In genomic region chr10:15824498-15824897, GRCh38 we compare ENCODE assay signal across 8 cellular contexts. TPM values are rescaled to one million over a fixed set of nuclear protein-coding genes. Genes with fewer than 3 reads are reported as not detected.
DNase-seq lines count a peak whose midpoint lies in the region; ATAC-seq, FAIRE-seq and TF ChIP-seq lines count a peak whose summit lies in the region.

No MANE protein-coding gene starts in this region.

- peaks cover 0 to 21% of the 10 kb centered on the region in 2 donors for H3K4me1 ChIP-seq in ascending aorta
- no peaks in the 10 kb centered on the region for H3K4me1 ChIP-seq in left lung

- H3K27ac ChIP-seq in ascending aorta (no peak overlapping the region), left lung (no peak overlapping the region)

- peak; percentile 47 for FAIRE-seq in GM18507 (lab: Jason Lieb, UNC)

- H3K36me3 ChIP-seq in ascending aorta (peaks cover 0 to under 1% of the 10 kb centered on the region in 2 donors), left lung (peaks cover 0 to 47% of the 10 kb centered on the region in 2 donors)

- H3K9me3 ChIP-seq in ascending aorta (no peaks in the 10 kb centered on the region), left lung (no peaks in the 10 kb centered on the region)

- DNase-seq in AG20443 (ENCODE audit: low spot score) (peak; percentile 13), GM18507 (ENCODE audit: extremely low spot score, insufficient read length, low read depth) (no peak), ascending aorta (ENCODE audit: low spot score in 2 of 2) (no peak), left lung (no peak), NCI-H187 treated with DMSO at 0.1 percent for 48 hours (lab: John Stamatoyannopoulos, UW) (no peak), NCI-H2107 treated with DMSO at 0.1 percent for 48 hours (lab: John Stamatoyannopoulos, UW; ENCODE audit: unreplicated experiment) (no peak), NOMO-1 treated with dmso at 0.1 percent for 144 hours (lab: John Stamatoyannopoulos, UW; ENCODE audit: unreplicated experiment) (no peak)

- ATAC-seq in left lung (peak; percentile 30), HG03342 (IDR thresholded peaks at IDR 0.05; ENCODE audit: unreplicated experiment) (no peak)

- TF ChIP-seq CTCF in ascending aorta (IDR thresholded peaks at IDR 0.05) (peak; percentile 43 to 69 (median 64)), left lung (IDR thresholded peaks at IDR 0.05) (peak; percentile 26 to 29)

- intact Hi-C loops in ascending aorta (cut with DNase I) (loop anchor here (1.0 to 10.0 kb wide), 5 partner anchors 37 to 398 kb away; no protein-coding TSS in a partner anchor), left lung (cut with DNase I) (loop anchor here in 1 of 2 donors (10.0 kb wide), 1 partner anchor 390 kb away; no protein-coding TSS in a partner anchor)

- no peak overlapping the region for H3K4me3 ChIP-seq in ascending aorta
- H3K4me3 ChIP-seq in left lung: no peak overlapping the region

- H3K27me3 ChIP-seq in ascending aorta (no peaks in the 10 kb centered on the region), left lung (no peaks in the 10 kb centered on the region)

RNA-seq across cellular contexts. Expression of gene MINDY3, which starts 35.8 kb away (rescaled TPM):
- total RNA-seq in ascending aorta: 13.7 TPM
- 10 to 100 TPM; 27.5 to 29.6 TPM for total RNA-seq in left lung
